In genomic region chr15:35362195-35362829, GRCh38 we compare ENCODE assay signal across 17 cellular contexts.
A peak's percentile ranks its signal among the peaks of the same experiment; 100 is the strongest.
DNase-seq lines count a peak whose midpoint lies in the region; TF ChIP-seq lines count a peak whose summit lies in the region.
"Had no signal": no experiment of that assay in that cellular context is flagged by ENCODE, and none has a peak within 500 bp of the region (broad histone marks: within the 10 kb centered on the region; RNA-seq: fewer than 3 reads in every experiment).

No MANE protein-coding gene starts in this region.

- H4K20me1 ChIP-seq in GM23248 (ENCODE audit: insufficient read depth): no peaks in the 10 kb centered on the region

- DNase-seq in AG04449 (ENCODE audit: low read depth, low spot score) (peak; percentile 60), GM23248 (peak; percentile 33), choroid plexus epithelial cell (ENCODE audit: low read depth) (peak; percentile 86), islet precursor cell (peak; percentile 89), NOMO-1 treated with DMSO at 0.1 percent for 48 hours (lab: John Stamatoyannopoulos, UW; ENCODE audit: unreplicated experiment) (no peak), T-helper 2 cell (no peak)
- no peak for DNase-seq in stimulated activated CD4-positive, alpha-beta T cell treated with anti-CD3 and anti-CD28 coated beads, Interleukin-4, amount 100 ng/mL, for 1 hour
- DNase-seq in activated CD4-positive, alpha-beta T cell treated with anti-CD3 and anti-CD28 coated beads for 48 hours: no peak
- DNase-seq: mammary epithelial cell; NCI-H2029; NCI-H446 treated with DMSO at 0.1 percent for 48 hours; SIG-M5; stimulated activated naive B cell treated with anti-CD40 and anti-IgM and Interleukin-4, amounts not matched to agents 10 μg/mL and 1 μg/mL and 100 μg/mL, for 72 hours; T-helper 17 cell; upper lobe of right lung had no signal

- no peaks in the 10 kb centered on the region for H3K9me3 ChIP-seq in GM23248 (ENCODE audit: low read depth)
- H3K9me3 ChIP-seq: upper lobe of right lung had no signal

- in situ Hi-C loops in GM23248 (cut with MboI): no loop called here

- no peak overlapping the region for H3K27ac ChIP-seq in GM23248
- H3K27ac ChIP-seq: A549, upper lobe of right lung had no signal

- no peak overlapping the region for H2AFZ ChIP-seq in GM23248

- H3K4me2 ChIP-seq in GM23248 (ENCODE audit: unreplicated experiment): peak overlapping the region; percentile 8
- H3K4me2 ChIP-seq: A549 had no signal

- no peak overlapping the region for H3K9ac ChIP-seq in GM23248

- no peaks in the 10 kb centered on the region for H3K79me2 ChIP-seq in GM23248 (ENCODE audit: insufficient read depth)

- POLR2A ChIA-PET in AG04449 (lab: Yijun Ruan, JAX): interaction anchor here (0.6 to 0.9 kb wide), 2 partner anchors 14 to 53 kb away, joined by 3 read pairs; no protein-coding TSS in a partner anchor

- CTCF ChIA-PET in AG04449 (lab: Yijun Ruan, JAX): interaction anchor here (1.1 to 1.4 kb wide), 2 partner anchors 10 to 73 kb away, joined by 3 to 4 read pairs; no protein-coding TSS in a partner anchor

- H3K27me3 ChIP-seq in GM23248 (replicated peaks; ENCODE audit: insufficient read depth): no peaks in the 10 kb centered on the region
- H3K27me3 ChIP-seq: upper lobe of right lung had no signal

- peaks cover 11% of the 10 kb centered on the region for H3F3A ChIP-seq in GM23248 (ENCODE audit: insufficient read depth)

- peaks cover 13% of the 10 kb centered on the region for H3K4me1 ChIP-seq in GM23248 (ENCODE audit: insufficient read depth)
- H3K4me1 ChIP-seq: A549, upper lobe of right lung had no signal

- no peak overlapping the region for H3K4me3 ChIP-seq in AG04449 (ENCODE audit: low read depth, low read length)
- no peak overlapping the region; the same call in 1 of the 2 replicates for H3K4me3 ChIP-seq in GM23248
- no peak overlapping the region for H3K4me3 ChIP-seq in choroid plexus epithelial cell (ENCODE audit: low read depth, low read length)
- H3K4me3 ChIP-seq: A549, GM12878, upper lobe of right lung had no signal

- H3K36me3 ChIP-seq in GM23248 (ENCODE audit: low read depth): 0 out of 2 replicates have a peak, but pooled peaks cover 4% of the 10 kb centered on the region
- H3K36me3 ChIP-seq: upper lobe of right lung had no signal

- H3K9me2 ChIP-seq in GM23248 (ENCODE audit: insufficient read depth): no peaks in the 10 kb centered on the region

- no peak for TF ChIP-seq CTCF in AG04449 (IDR thresholded peaks at IDR 0.05; ENCODE audit: insufficient read depth, low read length, missing control alignments)
- no peak for TF ChIP-seq CTCF in choroid plexus epithelial cell (conservative IDR thresholded peaks at IDR 0.05; ENCODE audit: low read depth, low read length)

Comparison
In these comparisons a context has a peak if more than half of its experiments do, and no peak if none do; other contexts are left out.
1. DNase-seq: peak in AG04449 (single experiment), GM23248 (single experiment), choroid plexus epithelial cell (single experiment) and islet precursor cell (single experiment); none in NOMO-1 treated with DMSO at 0.1 percent for 48 hours (single experiment), stimulated activated CD4-positive, alpha-beta T cell treated with anti-CD3 and anti-CD28 coated beads, Interleukin-4, amount 100 ng/mL, for 1 hour (single experiment), T-helper 2 cell (0 of 5) and activated CD4-positive, alpha-beta T cell treated with anti-CD3 and anti-CD28 coated beads for 48 hours (single experiment).